In the genomic region with DNA sequence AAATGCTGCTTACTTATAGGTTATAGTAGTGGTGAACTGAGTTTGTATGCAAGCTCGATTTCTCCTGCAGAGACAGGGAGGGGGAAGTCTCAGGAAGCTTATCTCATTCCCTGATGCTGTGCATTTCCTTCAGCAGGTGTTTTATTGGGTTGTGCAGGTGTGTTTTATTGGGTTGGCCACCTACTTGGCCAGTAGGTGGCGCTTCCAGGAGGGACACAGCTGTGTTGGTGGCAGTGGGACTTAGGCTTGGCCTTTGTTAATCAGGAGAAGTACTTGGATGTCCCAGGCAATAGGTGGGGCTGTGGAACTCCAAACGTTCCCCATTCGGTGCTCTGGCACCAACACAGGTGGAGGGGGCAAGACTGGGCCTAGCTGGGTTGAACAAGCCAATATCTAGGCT, we compare ENCODE assay signal across 13 cellular contexts.
DNase-seq lines count a peak whose midpoint lies in the region; ATAC-seq and TF ChIP-seq lines count a peak whose summit lies in the region.
"Had no signal": no experiment of that assay in that cellular context is flagged by ENCODE, and none has a peak within 500 bp of the region (broad histone marks: within the 10 kb centered on the region; RNA-seq: fewer than 3 reads in every experiment).

No MANE protein-coding gene starts in this region.

- WGBS in prostate gland: 73% methylated on average over 4 of the region's 4 CpGs

- H3K4me1 ChIP-seq in osteoblast (ENCODE audit: insufficient read depth, low read length) (no peaks in the 10 kb centered on the region), prostate gland (replicated peaks) (no peaks in the 10 kb centered on the region)

- H3K79me2 ChIP-seq in osteoblast (ENCODE audit: insufficient read depth, low read length): no peaks in the 10 kb centered on the region

- DNase-seq in NCI-H187 (lab: John Stamatoyannopoulos, UW) (peak; percentile 2 to 6), NCI-H187 treated with DMSO at 0.1 percent for 48 hours (lab: John Stamatoyannopoulos, UW) (no peak), KBM-7 (peak; percentile 5), cardiac fibroblast (ENCODE audit: low read depth in 2 of 2) (peak in 1 of 2 donors; percentile 0), osteoblast (ENCODE audit: insufficient read length, low spot score, missing footprints) (peak; percentile 3), prostate gland (ENCODE audit: low spot score) (no peak), Right ventricle myocardium inferior (ENCODE audit: missing footprints) (no peak)
- no peak for DNase-seq in activated effector memory CD4-positive, alpha-beta T cell treated with anti-CD3 and anti-CD28 coated beads, Interleukin-2, amount 50 U/mL, for 16 hours
- DNase-seq: activated CD4-positive, alpha-beta T cell treated with anti-CD3 and anti-CD28 coated beads, Interleukin-2, amount 50 U/mL, for 48 hours; nucleus accumbens; SIG-M5 had no signal

- H3K4me3 ChIP-seq in cardiac fibroblast (replicated peaks in 1 of 2; ENCODE audit: low read depth in 2 of 2, low read length in 2 of 2): no peak overlapping the region
- H3K4me3 ChIP-seq in osteoblast (ENCODE audit: insufficient read depth, low read length): no peak overlapping the region
- H3K4me3 ChIP-seq in prostate gland: no peak overlapping the region
- H3K4me3 ChIP-seq: thoracic aorta had no signal

- no peak overlapping the region for H3K4me2 ChIP-seq in osteoblast (ENCODE audit: insufficient read depth, low read length)

- H3K36me3 ChIP-seq in osteoblast (ENCODE audit: insufficient read depth, low read length) (no peaks in the 10 kb centered on the region), prostate gland (no peaks in the 10 kb centered on the region)
- H3K36me3 ChIP-seq: thoracic aorta had no signal

- no peaks in the 10 kb centered on the region for H4K20me1 ChIP-seq in osteoblast (ENCODE audit: insufficient read depth, low read length)

- TF ChIP-seq CTCF in cardiac fibroblast (IDR thresholded peaks at IDR 0.05; ENCODE audit: low read depth, low read length): peak; percentile 9
- no peak for TF ChIP-seq CTCF in osteoblast (IDR thresholded peaks at IDR 0.05; ENCODE audit: extremely low read depth, low read depth, low read length)
- no peak for TF ChIP-seq CTCF in prostate gland (IDR thresholded peaks at IDR 0.05)

- in situ Hi-C loops in KBM-7 (cut with MboI; ENCODE audit: low pct_unique_long_range_greater_than_20kb, low sequenced_read_pairs): no loop called here

- TF ChIP-seq POLR2A in prostate gland (IDR thresholded peaks at IDR 0.05): no peak

- H2AFZ ChIP-seq in osteoblast (ENCODE audit: low read length): no peak overlapping the region

- H3K9me3 ChIP-seq in osteoblast (ENCODE audit: low read depth, low read length) (no peaks in the 10 kb centered on the region), prostate gland (no peaks in the 10 kb centered on the region)
- H3K9me3 ChIP-seq: thoracic aorta had no signal

- no peaks in the 10 kb centered on the region for H3K27me3 ChIP-seq in osteoblast (ENCODE audit: insufficient read depth, low read length)
- H3K27me3 ChIP-seq in prostate gland (replicated peaks; ENCODE audit: insufficient read depth): no peaks in the 10 kb centered on the region

- intact Hi-C loops in prostate gland (cut with DNase I) (no loop called here), Right ventricle myocardium inferior (cut with DNase I) (no loop called here)

- H3K27ac ChIP-seq in osteoblast (ENCODE audit: low read depth, low read length): no peak overlapping the region
- no peak overlapping the region for H3K27ac ChIP-seq in prostate gland
- H3K27ac ChIP-seq: epithelial cell of prostate, thoracic aorta had no signal

- no peak for ATAC-seq in Right ventricle myocardium inferior

Comparison
In these comparisons a context has a peak if more than half of its experiments do, and no peak if none do; other contexts are left out.
1. DNase-seq: peak in NCI-H187 (2 of 2), KBM-7 (single experiment) and osteoblast (single experiment); none in NCI-H187 treated with DMSO at 0.1 percent for 48 hours (single experiment), activated effector memory CD4-positive, alpha-beta T cell treated with anti-CD3 and anti-CD28 coated beads, Interleukin-2, amount 50 U/mL, for 16 hours (single experiment), prostate gland (single experiment) and Right ventricle myocardium inferior (single experiment).